ENCODE assay signal across 8 cellular contexts in the genomic region with DNA sequence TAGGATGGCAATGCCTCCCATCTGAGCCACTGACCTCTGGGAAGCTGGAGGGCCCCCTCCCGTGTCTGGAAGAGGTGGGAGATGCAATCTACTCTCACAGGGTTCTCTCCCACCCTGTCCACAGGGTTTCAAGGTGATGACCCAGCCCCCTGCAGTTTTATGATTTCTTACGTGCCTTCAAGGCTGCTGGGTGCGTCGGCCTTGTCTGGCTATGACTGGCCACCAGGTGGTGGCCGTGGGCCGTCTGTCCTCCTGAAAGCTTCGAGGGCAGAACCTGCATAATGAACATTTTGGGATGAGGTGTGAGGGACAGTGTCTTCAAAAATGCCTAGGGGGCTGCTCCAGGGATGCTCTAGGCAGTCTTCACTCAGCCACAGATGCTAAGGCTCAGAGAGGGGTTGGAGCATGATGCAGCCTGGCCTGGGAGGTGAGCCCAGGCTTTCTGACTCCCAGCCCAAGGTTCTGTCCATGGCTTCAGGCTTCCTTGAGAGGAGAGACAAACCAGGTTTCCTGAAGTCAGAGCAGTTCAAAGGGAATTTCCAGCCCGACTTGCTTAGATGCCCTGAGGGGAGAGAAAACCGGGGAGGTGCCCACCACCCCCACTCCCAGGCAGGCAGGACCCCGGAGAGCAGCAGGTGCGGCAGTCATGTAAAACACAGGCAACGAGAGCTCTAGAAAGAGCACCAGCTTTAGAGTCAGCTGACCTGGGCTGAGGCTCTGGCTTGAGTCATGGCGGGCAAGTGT. TPM values are rescaled to one million over a fixed set of nuclear protein-coding genes. Genes with fewer than 3 reads are reported as not detected.
DNase-seq lines count a peak whose midpoint lies in the region; ATAC-seq, FAIRE-seq and TF ChIP-seq lines count a peak whose summit lies in the region.

No MANE protein-coding gene starts in this region.

- H3K4me1 ChIP-seq in GM23248 (ENCODE audit: insufficient read depth): peaks cover 31% of the 10 kb centered on the region
- H3K4me1 ChIP-seq in SJSA1 (replicated peaks): peaks cover 13% of the 10 kb centered on the region
- no peaks in the 10 kb centered on the region for H3K4me1 ChIP-seq in ovary (ENCODE audit: insufficient read depth)

- no peaks in the 10 kb centered on the region for H3K79me2 ChIP-seq in GM23248 (ENCODE audit: insufficient read depth)

- H3K27me3 ChIP-seq in GM23248 (replicated peaks; ENCODE audit: insufficient read depth): no peaks in the 10 kb centered on the region
- H3K27me3 ChIP-seq in SJSA1 (replicated peaks): no peaks in the 10 kb centered on the region
- no peaks in the 10 kb centered on the region for H3K27me3 ChIP-seq in ovary

- no peak for ATAC-seq in HG02870 (IDR thresholded peaks at IDR 0.05; ENCODE audit: unreplicated experiment)

- no peak overlapping the region for H3K9ac ChIP-seq in GM23248

- DNase-seq in D721Med (ENCODE audit: insufficient read length, low spot score): no peak
- peak; percentile 81 for DNase-seq in GM23248
- peak; percentile 26 to 31 for DNase-seq in SJSA1 (ENCODE audit: low read depth in 1 of 2, low spot score in 2 of 2)
- peak; percentile 43 for DNase-seq in fibroblast of gingiva (ENCODE audit: low read depth)
- peak in 4 of 5 donors; percentile 49 to 70 (median 54) for DNase-seq in ovary
- no peak for DNase-seq in T-helper 9 cell
- DNase-seq in Kasumi-1 (lab: John Stamatoyannopoulos, UW): no peak

- H3K27ac ChIP-seq in GM23248: no peak overlapping the region
- H3K27ac ChIP-seq in SJSA1: no peak overlapping the region
- H3K27ac ChIP-seq in ovary: no peak overlapping the region

- intact Hi-C loops in ovary (cut with DNase I): loop anchor here (5.0 to 10.0 kb wide), 3 partner anchors 175 to 180 kb away; no protein-coding TSS in a partner anchor

- TF ChIP-seq POLR2A in ovary (IDR thresholded peaks at IDR 0.05): no peak

- FAIRE-seq in D721Med (lab: Jason Lieb, UNC): no peak

- in situ Hi-C loops in GM23248 (cut with MboI): loop anchor here (25.0 kb wide), 2 partner anchors 355 to 530 kb away; no protein-coding TSS in a partner anchor

- H3K36me3 ChIP-seq in GM23248 (ENCODE audit: low read depth) (no peaks in the 10 kb centered on the region), SJSA1 (no peaks in the 10 kb centered on the region), ovary (no peaks in the 10 kb centered on the region)

- H3K4me3 ChIP-seq in GM23248 (no peak overlapping the region), SJSA1 (no peak overlapping the region), ovary (no peak overlapping the region)

- TF ChIP-seq CTCF in D721Med (IDR thresholded peaks at IDR 0.05; ENCODE audit: insufficient read depth, missing control alignments) (peak; percentile 66), ovary (IDR thresholded peaks at IDR 0.05) (peak; percentile 30 to 72 (median 57))

- no peak overlapping the region for H2AFZ ChIP-seq in GM23248

- H3K9me3 ChIP-seq in GM23248 (ENCODE audit: low read depth) (no peaks in the 10 kb centered on the region), SJSA1 (replicated peaks) (no peaks in the 10 kb centered on the region), ovary (no peaks in the 10 kb centered on the region)

- H3F3A ChIP-seq in GM23248 (ENCODE audit: insufficient read depth): peaks cover 19% of the 10 kb centered on the region; the same call in 1 of the 2 replicates

- WGBS in GM23248 (ENCODE audit: low coverage in 1 of 2, low lambda C conversion rate in 2 of 2, missing lambda C conversion rate in 2 of 2), 2 experiments: 25 to 26% methylated on average over 13 of the region's 13 CpGs
- 21 to 30% (median 27%) methylated on average over 13 of the region's 13 CpGs for WGBS in ovary, 3 donors

- H4K20me1 ChIP-seq in GM23248 (ENCODE audit: insufficient read depth): no peaks in the 10 kb centered on the region

- no peak for TF ChIP-seq EP300 in ovary (IDR thresholded peaks at IDR 0.05)

- H3K9me2 ChIP-seq in GM23248 (ENCODE audit: insufficient read depth): no peaks in the 10 kb centered on the region

- no peak overlapping the region for H3K4me2 ChIP-seq in GM23248 (ENCODE audit: unreplicated experiment)

RNA-seq across cellular contexts. Expression of a gene that starts 18.7 kb away (rescaled TPM):
- total RNA-seq in GM23248 (2014; rRNA removed; shearing (Covaris generic)): not detected in 2 replicates
- polyA plus RNA-seq in GM23248 (2016; fragmentation: Nextera tagmentation; extraction: Ambion mirVana) (0.93 and 1.4 TPM in 2 replicates), ovary (10 to 100 TPM in 1 of 2 donors, under 1 TPM in 1; 0.88 to 11.5 TPM)
- total RNA-seq in SJSA1 (2014; rRNA removed; shearing (Covaris generic)): 0.50 and 1.2 TPM in 2 replicates
- 10 to 100 TPM in 6 of 7 donors, 1 to 10 TPM in 1; 7.2 to 58.6 (median 19.4) TPM for total RNA-seq in ovary

RNA-seq across cellular contexts. Expression of a gene that starts 36.4 kb away (rescaled TPM):
- total RNA-seq in GM23248 (2014; rRNA removed; shearing (Covaris generic)): 35.9 and 49.1 TPM in 2 replicates
- polyA plus RNA-seq in GM23248 (2016; fragmentation: Nextera tagmentation; extraction: Ambion mirVana) (22.3 and 23.9 TPM in 2 replicates), ovary (1 to 10 TPM; 6.9 to 8.0 TPM)
- total RNA-seq in SJSA1 (2014; rRNA removed; shearing (Covaris generic)): 31.1 and 56.2 TPM in 2 replicates
- 10 to 100 TPM; 11.3 to 27.1 (median 16.9) TPM for total RNA-seq in ovary

Comparison
In these comparisons a context has a peak if more than half of its experiments do, and no peak if none do; other contexts are left out.
1. DNase-seq: peak in GM23248 (single experiment), SJSA1 (2 of 2), fibroblast of gingiva (single experiment) and ovary (4 of 5); none in D721Med (single experiment), T-helper 9 cell (single experiment) and Kasumi-1 (0 of 2).